ENCODE assay signal across 32 cellular contexts in genomic region chr3:59433546-59433945, GRCh38.
"Had no signal": no experiment of that assay in that cellular context is flagged by ENCODE, and none has a peak within 500 bp of the region (broad histone marks: within the 10 kb centered on the region; RNA-seq: fewer than 3 reads in every experiment).

No MANE protein-coding gene starts in this region.

- H3K27ac ChIP-seq: body of pancreas, coronary artery, dorsolateral prefrontal cortex, gastrocnemius medialis, heart left ventricle had no signal

- H3K4me1 ChIP-seq: foreskin keratinocyte, gastrocnemius medialis had no signal

- ATAC-seq: activated CD4-positive, alpha-beta T cell treated with anti-CD3 and anti-CD28 coated beads for 36 hours; activated CD8-positive, alpha-beta memory T cell treated with anti-CD3 and anti-CD28 coated beads, Interleukin-2, amount 10 ng/mL, durations not matched to agents 7 days and 5 days; activated CD8-positive, alpha-beta T cell treated with anti-CD3 and anti-CD28 coated beads, Interleukin-2, amount 10 ng/mL, durations not matched to agents 7 days and 5 days; activated naive CD4-positive, alpha-beta T cell treated with anti-CD3 and anti-CD28 coated beads, Interleukin-2, amount 50 U/mL, for 72 hours; body of pancreas; esophagus mucosa; gastrocnemius medialis; heart left ventricle had no signal

- H3K4me1 Mint-ChIP-seq: activated CD8-positive, alpha-beta memory T cell treated with anti-CD3 and anti-CD28 coated beads, Interleukin-2, amount 10 ng/mL, durations not matched to agents 7 days and 5 days had no signal

- DNase-seq: activated CD4-positive, alpha-beta memory T cell treated with anti-CD3 and anti-CD28 coated beads for 36 hours; activated CD4-positive, alpha-beta T cell treated with anti-CD3 and anti-CD28 coated beads for 36 hours; activated CD4-positive, alpha-beta T cell treated with anti-CD3 and anti-CD28 coated beads, Interleukin-2, amount 10 ng/mL, durations not matched to agents 24 days and 14 days; activated CD4-positive, CD25-positive, alpha-beta regulatory T cell; activated CD4-positive, CD25-positive, alpha-beta regulatory T cell treated with anti-CD3 and anti-CD28 coated beads, Interleukin-2, amount 50 U/mL, for 72 hours; activated CD8-positive, alpha-beta memory T cell treated with anti-CD3 and anti-CD28 coated beads, Interleukin-2, amount 10 ng/mL, durations not matched to agents 7 days and 5 days; activated CD8-positive, alpha-beta memory T cell treated with anti-CD3 and anti-CD28 coated beads, Interleukin-2, amount 50 U/mL, for 4 hours; activated CD8-positive, alpha-beta T cell treated with anti-CD3 and anti-CD28 coated beads, Interleukin-2, amount 10 ng/mL, durations not matched to agents 7 days and 5 days; activated effector memory CD4-positive, alpha-beta T cell treated with anti-CD3 and anti-CD28 coated beads, Interleukin-2, amount 50 U/mL, for 16 hours; activated naive CD4-positive, alpha-beta T cell; activated naive CD4-positive, alpha-beta T cell treated with anti-CD3 and anti-CD28 coated beads, Interleukin-2, amount 10 ng/mL, durations not matched to agents 7 days and 5 days; activated naive CD8-positive, alpha-beta T cell treated with anti-CD3 and anti-CD28 coated beads, Interleukin-2, amount 10 ng/mL, durations not matched to agents 7 days and 5 days; activated T-cell treated with anti-CD3 and anti-CD28 coated beads, Interleukin-2, amount 50 U/mL, for 1 hour; activated T-cell treated with anti-CD3 and anti-CD28 coated beads, Interleukin-2, amount 50 U/mL, for 48 hours; amniotic stem cell; anterior cingulate cortex; body of pancreas; caudate nucleus; dorsolateral prefrontal cortex; effector memory CD4-positive, alpha-beta T cell; endodermal cell; foreskin keratinocyte; gastrocnemius medialis; glutamatergic neuron; heart left ventricle; T-helper 2 cell had no signal

- H3K4me3 ChIP-seq: body of pancreas, coronary artery, dorsolateral prefrontal cortex, gastrocnemius medialis, heart left ventricle had no signal

- H3K4me3 Mint-ChIP-seq: activated CD4-positive, alpha-beta memory T cell treated with anti-CD3 and anti-CD28 coated beads for 36 hours; activated CD4-positive, alpha-beta T cell treated with anti-CD3 and anti-CD28 coated beads for 36 hours; activated CD4-positive, alpha-beta T cell treated with anti-CD3 and anti-CD28 coated beads, Interleukin-2, amount 10 ng/mL, durations not matched to agents 24 days and 14 days; activated CD8-positive, alpha-beta memory T cell treated with anti-CD3 and anti-CD28 coated beads, Interleukin-2, amount 10 ng/mL, durations not matched to agents 7 days and 5 days; activated CD8-positive, alpha-beta T cell treated with anti-CD3 and anti-CD28 coated beads, Interleukin-2, amount 10 ng/mL, durations not matched to agents 7 days and 5 days; activated naive CD4-positive, alpha-beta T cell treated with anti-CD3 and anti-CD28 coated beads, Interleukin-2, amount 10 ng/mL, durations not matched to agents 7 days and 5 days; activated naive CD8-positive, alpha-beta T cell treated with anti-CD3 and anti-CD28 coated beads, Interleukin-2, amount 10 ng/mL, durations not matched to agents 7 days and 5 days; activated T-helper 1 cell treated with anti-CD3 and anti-CD28 coated beads, Interleukin-12 subunit alpha, Interleukin-12 subunit beta, Interleukin-2, Interleukin-4 antibody, amounts not matched to agents 30 ng/mL and 10 ng/mL and 1 ng/mL, durations not matched to agents 14 hours and 24 hours and 36 hours; dendritic cell treated with granulocyte-macrophage colony-stimulating factor and Interleukin-4, amounts not matched to agents 40 ng/mL and 50 ng/mL, for 4 days; endodermal cell had no signal

- H3K27me3 ChIP-seq: body of pancreas, foreskin keratinocyte, gastrocnemius medialis, heart left ventricle had no signal

- H3K27ac Mint-ChIP-seq: activated CD4-positive, alpha-beta memory T cell treated with anti-CD3 and anti-CD28 coated beads for 36 hours; activated CD4-positive, alpha-beta T cell treated with anti-CD3 and anti-CD28 coated beads for 36 hours; activated CD4-positive, alpha-beta T cell treated with anti-CD3 and anti-CD28 coated beads, Interleukin-2, amount 10 ng/mL, durations not matched to agents 24 days and 14 days; activated CD8-positive, alpha-beta memory T cell treated with anti-CD3 and anti-CD28 coated beads, Interleukin-2, amount 10 ng/mL, durations not matched to agents 7 days and 5 days; activated CD8-positive, alpha-beta T cell treated with anti-CD3 and anti-CD28 coated beads, Interleukin-2, amount 10 ng/mL, durations not matched to agents 7 days and 5 days; activated naive CD4-positive, alpha-beta T cell treated with anti-CD3 and anti-CD28 coated beads, Interleukin-2, amount 10 ng/mL, durations not matched to agents 7 days and 5 days; activated naive CD4-positive, alpha-beta T cell treated with anti-CD3 and anti-CD28 coated beads, Interleukin-2, amount 50 U/mL, for 72 hours; activated naive CD8-positive, alpha-beta T cell treated with anti-CD3 and anti-CD28 coated beads, Interleukin-2, amount 10 ng/mL, durations not matched to agents 7 days and 5 days; activated T-helper 1 cell treated with anti-CD3 and anti-CD28 coated beads, Interleukin-12 subunit alpha, Interleukin-12 subunit beta, Interleukin-2, Interleukin-4 antibody, amounts not matched to agents 30 ng/mL and 10 ng/mL and 1 ng/mL, durations not matched to agents 14 hours and 24 hours and 36 hours; activated T-helper 2 cell treated with anti-CD3 and anti-CD28 coated beads, Interferon-gamma antibody, Interleukin-2, Interleukin-4, amounts not matched to agents 10 μg/mL and 5 μg/mL and 100 μg/mL, durations not matched to agents 14 hours and 24 hours and 36 hours; dendritic cell treated with granulocyte-macrophage colony-stimulating factor and Interleukin-4, amounts not matched to agents 40 ng/mL and 50 ng/mL, for 4 days; endodermal cell had no signal

- H3K27me3 Mint-ChIP-seq: activated CD4-positive, alpha-beta T cell treated with anti-CD3 and anti-CD28 coated beads, Interleukin-2, amount 10 ng/mL, durations not matched to agents 24 days and 14 days; activated naive CD8-positive, alpha-beta T cell treated with anti-CD3 and anti-CD28 coated beads, Interleukin-2, amount 10 ng/mL, durations not matched to agents 7 days and 5 days had no signal

- H3K9me3 ChIP-seq: body of pancreas, gastrocnemius medialis, heart left ventricle had no signal

- H3K36me3 ChIP-seq: gastrocnemius medialis, heart left ventricle had no signal

- H3K9me3 Mint-ChIP-seq: endodermal cell had no signal
